In genomic region chr6:157449610-157450009, GRCh38 we compare ENCODE assay signal across 27 cellular contexts.
DNase-seq lines count a peak whose midpoint lies in the region; ATAC-seq and TF ChIP-seq lines count a peak whose summit lies in the region.
"Had no signal": no experiment of that assay in that cellular context is flagged by ENCODE, and none has a peak within 500 bp of the region (broad histone marks: within the 10 kb centered on the region; RNA-seq: fewer than 3 reads in every experiment).

No MANE protein-coding gene starts in this region.

- no peaks in the 10 kb centered on the region for H3K36me3 Mint-ChIP-seq in T-helper 17 cell (ENCODE audit: low read depth)
- H3K36me3 Mint-ChIP-seq in stimulated activated naive B cell treated with anti-CD40 and anti-IgM and Interleukin-4, amounts not matched to agents 10 μg/mL and 1 μg/mL and 100 μg/mL, for 72 hours, result peaks cover 11 to 34% of the 10 kb centered on the region in 2 donors
- H3K36me3 Mint-ChIP-seq: naive thymus-derived CD8-positive, alpha-beta T cell had no signal

- 84 to 87% (median 85%) methylated on average over 6 of the region's 6 CpGs for WGBS in adrenal gland, 4 donors

- H3K4me3 ChIP-seq in PC-3 (ENCODE audit: low read length) (no peak overlapping the region), adrenal gland (no peak overlapping the region)
- H3K4me3 ChIP-seq: cardiac muscle cell, Peyer's patch, SJSA1 had no signal

- no peak overlapping the region for H3K4me2 ChIP-seq in PC-3 (ENCODE audit: low read length)

- no peak overlapping the region for H3K9ac ChIP-seq in PC-3 (ENCODE audit: low read length)
- H3K9ac ChIP-seq: parathyroid adenoma had no signal

- no peaks in the 10 kb centered on the region for H3K79me2 ChIP-seq in PC-3 (ENCODE audit: low read length)

- TF ChIP-seq CTCF in RWPE1 (conservative IDR thresholded peaks at IDR 0.05; ENCODE audit: low read depth) (no peak), PC-3 (conservative IDR thresholded peaks at IDR 0.05; ENCODE audit: low read depth, low read length) (no peak), adrenal gland (IDR thresholded peaks at IDR 0.05) (no peak)

- no peaks in the 10 kb centered on the region for H3K9me3 Mint-ChIP-seq in stimulated activated naive B cell treated with anti-CD40 and anti-IgM and Interleukin-4, amounts not matched to agents 10 μg/mL and 1 μg/mL and 100 μg/mL, for 72 hours
- H3K9me3 Mint-ChIP-seq: activated naive CD8-positive, alpha-beta T cell treated with anti-CD3 and anti-CD28 coated beads, Interleukin-2, amount 10 ng/mL, durations not matched to agents 7 days and 5 days; CD4-positive, alpha-beta T cell; dendritic cell treated with granulocyte-macrophage colony-stimulating factor and Interleukin-4, amounts not matched to agents 40 ng/mL and 50 ng/mL, for 4 days; H9; naive thymus-derived CD8-positive, alpha-beta T cell had no signal

- H3K9me2 ChIP-seq in PC-3 (replicated peaks; ENCODE audit: low read length), result no peaks in the 10 kb centered on the region

- no TSS peak for BruUV-seq in PC-3 (replicated peaks; lab: Mats Ljungman, UMichigan)

- H4K20me1 ChIP-seq in PC-3 (ENCODE audit: low read length), result no peaks in the 10 kb centered on the region

- no peaks in the 10 kb centered on the region for H3F3A ChIP-seq in PC-3 (ENCODE audit: low read length, unreplicated experiment)

- CTCF ChIA-PET in RWPE1 (lab: Yijun Ruan, JAX), result no interaction called here
- CTCF ChIA-PET in PC-3 (lab: Charles Lee), result no interaction called here

- no peak for TF ChIP-seq POLR2A in adrenal gland (IDR thresholded peaks at IDR 0.05)

- H3K4me3 Mint-ChIP-seq in T-helper 17 cell, result no peak overlapping the region
- H3K4me3 Mint-ChIP-seq in stimulated activated naive B cell treated with anti-CD40 and anti-IgM and Interleukin-4, amounts not matched to agents 10 μg/mL and 1 μg/mL and 100 μg/mL, for 72 hours, result no peak overlapping the region
- H3K4me3 Mint-ChIP-seq: activated CD4-positive, alpha-beta T cell treated with anti-CD3 and anti-CD28 coated beads, Interleukin-2, amount 10 ng/mL, durations not matched to agents 24 days and 14 days; activated naive CD8-positive, alpha-beta T cell treated with anti-CD3 and anti-CD28 coated beads, Interleukin-2, amount 10 ng/mL, durations not matched to agents 7 days and 5 days; CD4-positive, alpha-beta T cell; dendritic cell treated with granulocyte-macrophage colony-stimulating factor and Interleukin-4, amounts not matched to agents 40 ng/mL and 50 ng/mL, for 4 days; H9; naive thymus-derived CD8-positive, alpha-beta T cell had no signal

- peak overlapping the region; percentile 39 for H3K27ac Mint-ChIP-seq in T-helper 17 cell
- H3K27ac Mint-ChIP-seq in stimulated activated naive B cell treated with anti-CD40 and anti-IgM and Interleukin-4, amounts not matched to agents 10 μg/mL and 1 μg/mL and 100 μg/mL, for 72 hours, result peak overlapping the region; percentile 6
- H3K27ac Mint-ChIP-seq: activated CD4-positive, alpha-beta T cell treated with anti-CD3 and anti-CD28 coated beads, Interleukin-2, amount 10 ng/mL, durations not matched to agents 24 days and 14 days; activated naive CD8-positive, alpha-beta T cell treated with anti-CD3 and anti-CD28 coated beads, Interleukin-2, amount 10 ng/mL, durations not matched to agents 7 days and 5 days; CD4-positive, alpha-beta T cell; dendritic cell treated with granulocyte-macrophage colony-stimulating factor and Interleukin-4, amounts not matched to agents 40 ng/mL and 50 ng/mL, for 4 days; H9; naive thymus-derived CD8-positive, alpha-beta T cell had no signal

- H3K4me1 Mint-ChIP-seq in T-helper 17 cell, result peaks cover 2% of the 10 kb centered on the region
- peaks cover 21 to 50% of the 10 kb centered on the region in 2 donors for H3K4me1 Mint-ChIP-seq in stimulated activated naive B cell treated with anti-CD40 and anti-IgM and Interleukin-4, amounts not matched to agents 10 μg/mL and 1 μg/mL and 100 μg/mL, for 72 hours
- H3K4me1 Mint-ChIP-seq: H9; naive thymus-derived CD8-positive, alpha-beta T cell had no signal

- intact Hi-C loops in left colon (cut with DNase I, micrococcal nuclease) (no loop called here), PC-3 (cut with micrococcal nuclease) (no loop called here), adrenal gland (cut with DNase I) (no loop called here)

- H3K27me3 ChIP-seq in PC-3 (ENCODE audit: low read length), result no peaks in the 10 kb centered on the region
- no peaks in the 10 kb centered on the region for H3K27me3 ChIP-seq in adrenal gland
- H3K27me3 ChIP-seq: cardiac muscle cell, Peyer's patch, SJSA1 had no signal

- no peak overlapping the region for H2AFZ ChIP-seq in PC-3 (ENCODE audit: low read length)
- H2AFZ ChIP-seq: parathyroid adenoma had no signal

- POLR2A ChIA-PET in RWPE1 (lab: Yijun Ruan, JAX; ENCODE audit: low non-redundant PET) (no interaction called here), PC-3 (lab: Charles Lee; ENCODE audit: unreplicated experiment) (no interaction called here)

- H3K9me3 ChIP-seq in T-helper 17 cell (ENCODE audit: control insufficient read depth, low read length, poor library complexity, severe bottlenecking) (no peaks in the 10 kb centered on the region), PC-3 (ENCODE audit: low read length) (no peaks in the 10 kb centered on the region), adrenal gland (replicated peaks in 1 of 3) (no peaks in the 10 kb centered on the region)
- H3K9me3 ChIP-seq: Peyer's patch, SJSA1 had no signal

- H3K27me3 Mint-ChIP-seq in T-helper 17 cell, result no peaks in the 10 kb centered on the region
- no peaks in the 10 kb centered on the region for H3K27me3 Mint-ChIP-seq in stimulated activated naive B cell treated with anti-CD40 and anti-IgM and Interleukin-4, amounts not matched to agents 10 μg/mL and 1 μg/mL and 100 μg/mL, for 72 hours
- H3K27me3 Mint-ChIP-seq: activated CD4-positive, alpha-beta T cell treated with anti-CD3 and anti-CD28 coated beads, Interleukin-2, amount 10 ng/mL, durations not matched to agents 24 days and 14 days; activated naive CD8-positive, alpha-beta T cell treated with anti-CD3 and anti-CD28 coated beads, Interleukin-2, amount 10 ng/mL, durations not matched to agents 7 days and 5 days; CD4-positive, alpha-beta T cell; dendritic cell treated with granulocyte-macrophage colony-stimulating factor and Interleukin-4, amounts not matched to agents 40 ng/mL and 50 ng/mL, for 4 days; naive thymus-derived CD8-positive, alpha-beta T cell had no signal

- H3K27ac ChIP-seq in RWPE1 (no peak overlapping the region), PC-3 (ENCODE audit: low read length) (no peak overlapping the region), adrenal gland (no peak overlapping the region)
- H3K27ac ChIP-seq: cardiac muscle cell, parathyroid adenoma, Peyer's patch, SJSA1 had no signal

- ATAC-seq in T-helper 17 cell (no peak), left colon (peak; percentile 41), PC-3 (no peak)
- ATAC-seq in stimulated activated naive B cell treated with anti-CD40 and anti-IgM and Interleukin-4, amounts not matched to agents 10 μg/mL and 1 μg/mL and 100 μg/mL, for 72 hours (replicated peaks), result no peak
- ATAC-seq: naive thymus-derived CD8-positive, alpha-beta T cell had no signal

- no peaks in the 10 kb centered on the region for H3K4me1 ChIP-seq in PC-3 (ENCODE audit: insufficient read depth, low read length)
- H3K4me1 ChIP-seq in adrenal gland (replicated peaks in 1 of 2), result no peaks in the 10 kb centered on the region
- H3K4me1 ChIP-seq: Peyer's patch had no signal

- DNase-seq in T-helper 17 cell (no peak), dedifferentiated amniotic fluid mesenchymal stem cell (ENCODE audit: extremely low spot score) (peak; percentile 34), left colon (no peak), RWPE1 (ENCODE audit: low spot score) (no peak), PC-3 (no peak), adrenal gland (no peak)
- DNase-seq in stimulated activated naive B cell treated with anti-CD40 and anti-IgM and Interleukin-4, amounts not matched to agents 10 μg/mL and 1 μg/mL and 100 μg/mL, for 72 hours, result no peak
- DNase-seq in activated effector memory CD4-positive, alpha-beta T cell treated with anti-CD3 and anti-CD28 coated beads, Interleukin-2, amount 50 U/mL, for 16 hours, result no peak
- DNase-seq: activated CD4-positive, alpha-beta T cell treated with anti-CD3 and anti-CD28 coated beads, Interleukin-2, amount 10 ng/mL, durations not matched to agents 24 days and 14 days; activated naive CD8-positive, alpha-beta T cell treated with anti-CD3 and anti-CD28 coated beads, Interleukin-2, amount 10 ng/mL, durations not matched to agents 7 days and 5 days; CD4-positive, alpha-beta T cell; DMS53; GF-D8; H9; KBM-7; mammary epithelial cell; MM.1S; naive thymus-derived CD8-positive, alpha-beta T cell; NCI-H146; NCI-H2171; NCI-H524 treated with DMSO at 0.1 percent for 48 hours; Peyer's patch; T-helper 1 cell had no signal

- H3K36me3 ChIP-seq in PC-3 (ENCODE audit: low read depth, low read length), result no peaks in the 10 kb centered on the region
- H3K36me3 ChIP-seq in adrenal gland (replicated peaks in 1 of 2), result no peaks in the 10 kb centered on the region
- H3K36me3 ChIP-seq: cardiac muscle cell, Peyer's patch, SJSA1 had no signal
